Comparison of ENCODE assay signal across 10 cellular contexts in genomic region chr4:103786014-103786413, GRCh38.
DNase-seq lines count a peak whose midpoint lies in the region; ATAC-seq and TF ChIP-seq lines count a peak whose summit lies in the region.
"Had no signal": no experiment of that assay in that cellular context is flagged by ENCODE, and none has a peak within 500 bp of the region (broad histone marks: within the 10 kb centered on the region; RNA-seq: fewer than 3 reads in every experiment).

No MANE protein-coding gene starts in this region.

- no peaks in the 10 kb centered on the region for H3K36me3 Mint-ChIP-seq in type B pancreatic cell
- H3K36me3 Mint-ChIP-seq in CD4-positive, alpha-beta T cell (ENCODE audit: low read depth) = no peaks in the 10 kb centered on the region

- CTCF ChIA-PET in CD4-positive, alpha-beta T cell (lab: Charles Lee) = no interaction called here

- H3K27me3 Mint-ChIP-seq in type B pancreatic cell = no peaks in the 10 kb centered on the region
- H3K27me3 Mint-ChIP-seq in CD4-positive, alpha-beta T cell = no peaks in the 10 kb centered on the region

- no peak overlapping the region for H3K27ac Mint-ChIP-seq in type B pancreatic cell
- no peak overlapping the region for H3K27ac Mint-ChIP-seq in CD4-positive, alpha-beta T cell

- H3K9me3 Mint-ChIP-seq in type B pancreatic cell = peaks cover 5% of the 10 kb centered on the region
- no peaks in the 10 kb centered on the region for H3K9me3 Mint-ChIP-seq in CD4-positive, alpha-beta T cell

- no peaks in the 10 kb centered on the region for H3K4me1 Mint-ChIP-seq in type B pancreatic cell (ENCODE audit: unreplicated experiment)
- H3K4me1 Mint-ChIP-seq in CD4-positive, alpha-beta T cell (ENCODE audit: low read depth) = no peaks in the 10 kb centered on the region

- ATAC-seq in GM18520 (IDR thresholded peaks at IDR 0.05; ENCODE audit: unreplicated experiment) = peak; percentile 86
- ATAC-seq in HG02938 (IDR thresholded peaks at IDR 0.05; ENCODE audit: unreplicated experiment) = peak; percentile 78
- no peak for ATAC-seq in CD4-positive, alpha-beta T cell (ENCODE audit: poor library complexity)

- DNase-seq in NCI-H748 (lab: John Stamatoyannopoulos, UW; ENCODE audit: unreplicated experiment) (peak; percentile 71), epithelial cell of esophagus (ENCODE audit: low read depth) (peak; percentile 65), type B pancreatic cell (ENCODE audit: extremely low spot score, unreplicated experiment) (no peak), hippocampal formation (lab: John Stamatoyannopoulos, UW) (no peak)
- DNase-seq in CD4-positive, alpha-beta T cell = no peak

- intact Hi-C loops in CD4-positive, alpha-beta T cell (cut with DNase I, micrococcal nuclease) = no loop called here

- POLR2A ChIA-PET in CD4-positive, alpha-beta T cell (lab: Charles Lee) = no interaction called here

- H3K4me3 Mint-ChIP-seq in type B pancreatic cell = no peak overlapping the region
- H3K4me3 Mint-ChIP-seq in CD4-positive, alpha-beta T cell = no peak overlapping the region

- H3K9me3 ChIP-seq in CD4-positive, alpha-beta T cell (ENCODE audit: control insufficient read depth, low read length) = no peaks in the 10 kb centered on the region
- H3K9me3 ChIP-seq: neutrophil had no signal

- H3K27ac ChIP-seq in C4-2B = no peak overlapping the region
- no peak overlapping the region for H3K27ac ChIP-seq in CD4-positive, alpha-beta T cell (ENCODE audit: low read depth, low read length)
- H3K27ac ChIP-seq: neutrophil, SK-N-MC had no signal

- no peak overlapping the region for H3K4me3 ChIP-seq in epithelial cell of esophagus (ENCODE audit: low read length)
- H3K4me3 ChIP-seq: SK-N-MC had no signal

- no peaks in the 10 kb centered on the region for H3K27me3 ChIP-seq in CD4-positive, alpha-beta T cell (ENCODE audit: control insufficient read depth, insufficient read depth, low read length)
- H3K27me3 ChIP-seq: neutrophil had no signal

- TF ChIP-seq CTCF in C4-2B (conservative IDR thresholded peaks at IDR 0.05) (peak; percentile 75), epithelial cell of esophagus (IDR thresholded peaks at IDR 0.05; ENCODE audit: insufficient read depth, low read depth, low read length, missing control alignments) (peak; percentile 64), type B pancreatic cell (conservative IDR thresholded peaks at IDR 0.05) (peak; percentile 68)
- TF ChIP-seq CTCF in CD4-positive, alpha-beta T cell (IDR thresholded peaks at IDR 0.05) = no peak

Comparison
In these comparisons a context has a peak if more than half of its experiments do, and no peak if none do; other contexts are left out.
1. DNase-seq: peak in NCI-H748 (single experiment) and epithelial cell of esophagus (single experiment); none in type B pancreatic cell (single experiment), CD4-positive, alpha-beta T cell (0 of 10) and hippocampal formation (0 of 2).